26 cellular contexts compared by ENCODE assay signal in the genomic region with DNA sequence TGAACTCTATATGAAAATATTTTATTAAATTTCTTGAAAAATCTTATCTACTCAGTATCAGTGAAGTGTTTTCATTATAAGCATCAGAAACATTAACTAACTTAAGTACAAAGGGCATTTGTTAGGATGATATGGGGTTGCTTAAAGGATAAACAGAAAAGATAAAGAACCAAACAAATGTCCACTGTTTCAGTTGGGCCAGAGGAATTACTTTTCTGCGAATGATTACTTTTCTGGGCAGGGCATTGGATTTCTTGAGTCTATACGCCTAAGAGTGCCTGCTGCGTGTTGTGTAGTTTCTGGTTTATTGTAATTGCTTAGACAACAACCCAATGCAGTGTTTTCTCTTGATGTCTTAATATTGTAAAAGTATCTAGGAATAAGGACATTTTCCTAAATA.
"Had no signal": no experiment of that assay in that cellular context is flagged by ENCODE, and none has a peak within 500 bp of the region (broad histone marks: within the 10 kb centered on the region; RNA-seq: fewer than 3 reads in every experiment).

No MANE protein-coding gene starts in this region.

- H3K27me3 ChIP-seq: neural progenitor cell, ovary, suprapubic skin, testis, tibial artery, transverse colon, upper lobe of right lung, uterus had no signal

- H3K27ac ChIP-seq: neural progenitor cell, ovary, parathyroid adenoma, psoas muscle, skin epidermis, suprapubic skin, testis, tibial artery, transverse colon, upper lobe of right lung, uterus had no signal

- ATAC-seq: naive thymus-derived CD4-positive, alpha-beta T cell; natural killer cell; psoas muscle; right cardiac atrium; sciatic nerve; stimulated activated memory B cell treated with anti-CD40 and anti-IgM and Interleukin-4, amounts not matched to agents 10 μg/mL and 1 μg/mL and 100 μg/mL, for 72 hours; stimulated activated naive CD8-positive, alpha-beta T cell treated with anti-CD3 and anti-CD28 coated beads, Interleukin-15, amount 100 ng/mL, for 72 hours; stimulated activated naive CD8-positive, alpha-beta T cell treated with anti-CD3 and anti-CD28 coated beads, Interleukin-15, Interleukin-2, amounts not matched to agents 100 U/mL and 50 U/mL, for 24 hours; upper lobe of right lung had no signal

- DNase-seq: naive thymus-derived CD4-positive, alpha-beta T cell; natural killer cell; occipital lobe; ovary; posterior cingulate gyrus; psoas muscle; right cardiac atrium; stimulated activated CD4-positive, alpha-beta T cell treated with anti-CD3 and anti-CD28 coated beads, Interleukin-15, amount 100 ng/mL, for 24 hours; stimulated activated CD4-positive, alpha-beta T cell treated with anti-CD3 and anti-CD28 coated beads, Interleukin-2, amount 100 ng/mL, for 24 hours; stimulated activated CD4-positive, alpha-beta T cell treated with anti-CD3 and anti-CD28 coated beads, Interleukin-2, amount 100 ng/mL, for 48 hours; stimulated activated CD4-positive, alpha-beta T cell treated with anti-CD3 and anti-CD28 coated beads, Interleukin-4, amount 100 ng/mL, for 24 hours; stimulated activated naive CD4-positive, alpha-beta T cell; stimulated activated naive CD8-positive, alpha-beta T cell treated with anti-CD3 and anti-CD28 coated beads, Interleukin-15, amount 100 ng/mL, for 72 hours; stimulated activated naive CD8-positive, alpha-beta T cell treated with anti-CD3 and anti-CD28 coated beads, Interleukin-15, Interleukin-2, amounts not matched to agents 100 U/mL and 50 U/mL, for 24 hours; substantia nigra; testis; tibial artery; transverse colon; upper lobe of right lung; uterus had no signal

- H3K36me3 ChIP-seq: neural progenitor cell, ovary, suprapubic skin, tibial artery, transverse colon, upper lobe of right lung, uterus had no signal

- H3K4me1 ChIP-seq: parathyroid adenoma, suprapubic skin, testis, tibial artery, upper lobe of right lung, uterus had no signal

- H3K4me3 ChIP-seq: neural progenitor cell, ovary, psoas muscle, skin epidermis, suprapubic skin, testis, tibial artery, transverse colon, upper lobe of right lung, uterus had no signal

- H3K9me3 ChIP-seq: ovary, psoas muscle, suprapubic skin, testis, tibial artery, transverse colon, upper lobe of right lung, uterus had no signal
